Comparison of ENCODE assay signal across 10 cellular contexts in genomic region chr10:69360485-69361302, GRCh38. TPM values are rescaled to one million over a fixed set of nuclear protein-coding genes. Genes with fewer than 3 reads are reported as not detected.
DNase-seq lines count a peak whose midpoint lies in the region; ATAC-seq and TF ChIP-seq lines count a peak whose summit lies in the region.
"Had no signal": no experiment of that assay in that cellular context is flagged by ENCODE, and none has a peak within 500 bp of the region (broad histone marks: within the 10 kb centered on the region; RNA-seq: fewer than 3 reads in every experiment).

No MANE protein-coding gene starts in this region.

- intact Hi-C loops in natural killer cell (cut with micrococcal nuclease), result no loop called here

- ATAC-seq in GM21381 (IDR thresholded peaks at IDR 0.05; ENCODE audit: unreplicated experiment) (no peak), natural killer cell (no peak)

- H3K4me3 ChIP-seq in astrocyte of the cerebellum (ENCODE audit: low read depth, low read length) (no peak overlapping the region), kidney epithelial cell (ENCODE audit: low read depth, low read length) (no peak overlapping the region), tibial nerve (no peak overlapping the region)

- WGBS in tibial nerve, 2 donors, result 48 to 51% methylated on average over 7 to 8 of the region's 8 CpGs

- H3K4me1 Mint-ChIP-seq in natural killer cell, result peaks cover 26 to 39% of the 10 kb centered on the region in 2 donors

- no peaks in the 10 kb centered on the region for H3K9me3 Mint-ChIP-seq in natural killer cell
- H3K9me3 Mint-ChIP-seq: natural killer cell treated with Interleukin-12 subunit alpha and Interleukin-12 subunit beta and Interleukin-15 and Interleukin-18, amount 100 ng/mL, for 72 hours had no signal

- H3K9me3 ChIP-seq in tibial nerve, result no peaks in the 10 kb centered on the region

- H3K27me3 ChIP-seq in kidney epithelial cell (ENCODE audit: control insufficient read depth, insufficient read depth, low read length), result no peaks in the 10 kb centered on the region
- H3K27me3 ChIP-seq in tibial nerve, result no peaks in the 10 kb centered on the region

- peaks cover 0 to 28% (median 6%) of the 10 kb centered on the region in 4 donors for H3K4me1 ChIP-seq in tibial nerve

- H3K27me3 Mint-ChIP-seq in natural killer cell (ENCODE audit: low read depth in 2 of 2), result no peaks in the 10 kb centered on the region
- H3K27me3 Mint-ChIP-seq: B cell; natural killer cell treated with Interleukin-12 subunit alpha and Interleukin-12 subunit beta and Interleukin-15 and Interleukin-18, amount 100 ng/mL, for 72 hours had no signal

- no peaks in the 10 kb centered on the region for H3K36me3 Mint-ChIP-seq in natural killer cell
- H3K36me3 Mint-ChIP-seq: natural killer cell treated with Interleukin-12 subunit alpha and Interleukin-12 subunit beta and Interleukin-15 and Interleukin-18, amount 100 ng/mL, for 72 hours had no signal

- peak; percentile 41 for DNase-seq in SIG-M5 treated with dmso at 0.1 percent for 504 hours (lab: John Stamatoyannopoulos, UW; ENCODE audit: unreplicated experiment)
- DNase-seq in SIG-M5 (lab: John Stamatoyannopoulos, UW), result no peak
- peak; percentile 92 for DNase-seq in astrocyte of the cerebellum (ENCODE audit: low read depth)
- DNase-seq in kidney epithelial cell (ENCODE audit: low read depth), result peak; percentile 19
- peak; percentile 68 to 80 for DNase-seq in tibial nerve (ENCODE audit: low spot score in 2 of 2)
- DNase-seq in natural killer cell, result no peak
- DNase-seq in SW 1271 (lab: John Stamatoyannopoulos, UW), result no peak

- no peak overlapping the region for H3K4me3 Mint-ChIP-seq in natural killer cell
- H3K4me3 Mint-ChIP-seq: B cell; natural killer cell treated with Interleukin-12 subunit alpha and Interleukin-12 subunit beta and Interleukin-15 and Interleukin-18, amount 100 ng/mL, for 72 hours had no signal

- no peak for TF ChIP-seq CTCF in astrocyte of the cerebellum (IDR thresholded peaks at IDR 0.05; ENCODE audit: low read depth, low read length, missing control alignments)
- TF ChIP-seq CTCF in kidney epithelial cell (IDR thresholded peaks at IDR 0.05; ENCODE audit: insufficient read depth, low read length, poor library complexity, severe bottlenecking), result no peak
- TF ChIP-seq CTCF in tibial nerve (IDR thresholded peaks at IDR 0.05), result no peak
- TF ChIP-seq CTCF in natural killer cell (IDR thresholded peaks at IDR 0.05), result no peak

- H3K27ac ChIP-seq in tibial nerve, result peak overlapping the region in 2 of 4 donors; percentile 4 to 22

- peak overlapping the region in 1 of 2 donors; percentile 76 for H3K27ac Mint-ChIP-seq in natural killer cell
- H3K27ac Mint-ChIP-seq: B cell had no signal

- peaks cover 1% of the 10 kb centered on the region for H3K36me3 ChIP-seq in kidney epithelial cell (ENCODE audit: control insufficient read depth, insufficient read depth, low read length)
- peaks cover 0 to 27% (median 0%) of the 10 kb centered on the region in 3 donors for H3K36me3 ChIP-seq in tibial nerve

- in situ Hi-C loops in astrocyte of the cerebellum (cut with HindIII; ENCODE audit: low sequenced_read_pairs), result no loop called here

- no peak for TF ChIP-seq POLR2A in tibial nerve (IDR thresholded peaks at IDR 0.05)

- TF ChIP-seq EP300 in tibial nerve (IDR thresholded peaks at IDR 0.05), result peak; percentile 24 to 72

RNA-seq across cellular contexts. Expression of gene TACR2, which starts 56.0 kb away (rescaled TPM):
- total RNA-seq in kidney epithelial cell (0.27 TPM in 1 of 2 replicates, not detected in the other), tibial nerve (1 to 10 TPM in 2 of 4 donors, under 1 TPM in 2; 0.59 to 4.6 (median 1.2) TPM), natural killer cell (not detected)
- total RNA-seq: B cell; natural killer cell treated with Interleukin-12 subunit alpha and Interleukin-12 subunit beta and Interleukin-15 and Interleukin-18, amount 100 ng/mL, for 72 hours had no signal

Comparison
In these comparisons a context has a peak if more than half of its experiments do, and no peak if none do; other contexts are left out.
1. DNase-seq: peak in SIG-M5 treated with dmso at 0.1 percent for 504 hours (single experiment), astrocyte of the cerebellum (single experiment), kidney epithelial cell (single experiment) and tibial nerve (2 of 2); none in SIG-M5 (single experiment), natural killer cell (single experiment) and SW 1271 (0 of 2).